ENCODE assay signal across 15 cellular contexts in the genomic region with DNA sequence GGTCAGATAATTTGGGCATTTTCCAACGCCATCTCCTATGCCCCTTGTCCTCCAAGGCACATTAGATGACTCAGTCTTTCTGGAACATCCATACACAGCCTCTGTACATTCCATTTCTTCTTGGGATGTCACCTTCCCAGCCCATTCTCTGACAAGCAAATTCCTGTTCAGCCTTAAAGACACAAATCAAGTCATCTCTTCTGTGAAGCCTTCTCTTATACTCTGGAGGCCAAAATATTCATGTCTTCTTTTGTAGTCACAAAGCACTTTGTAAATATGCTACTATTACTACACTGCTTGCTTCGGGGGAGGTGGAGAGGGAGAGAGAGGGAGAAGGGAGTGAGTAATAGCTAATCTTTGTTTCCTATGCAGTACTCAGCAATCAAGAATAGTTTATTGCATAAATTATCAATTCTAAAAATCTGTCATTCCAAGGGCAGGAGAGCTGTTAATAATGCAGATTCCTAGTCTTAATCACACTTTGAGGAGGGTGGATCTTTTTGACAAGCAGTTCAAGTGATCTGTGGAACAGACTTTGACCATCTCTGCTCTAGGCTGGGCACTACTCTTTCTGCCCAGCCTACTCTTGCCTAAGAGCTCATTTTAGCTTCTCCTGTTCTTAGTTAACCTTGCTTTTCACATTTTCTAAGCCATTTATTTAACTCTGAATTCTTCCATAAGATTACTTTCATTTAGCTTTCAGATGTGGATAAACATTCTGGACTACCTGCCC. TPM values are rescaled to one million over a fixed set of nuclear protein-coding genes. Genes with fewer than 3 reads are reported as not detected.
DNase-seq lines count a peak whose midpoint lies in the region; FAIRE-seq and TF ChIP-seq lines count a peak whose summit lies in the region.
"Had no signal": no experiment of that assay in that cellular context is flagged by ENCODE, and none has a peak within 500 bp of the region (broad histone marks: within the 10 kb centered on the region; RNA-seq: fewer than 3 reads in every experiment).

No MANE protein-coding gene starts in this region.

- H3K79me2 ChIP-seq in mammary epithelial cell (ENCODE audit: insufficient read depth, low read length) = no peaks in the 10 kb centered on the region
- H3K79me2 ChIP-seq in keratinocyte (ENCODE audit: control insufficient read depth, insufficient read depth, low read length) = no peaks in the 10 kb centered on the region

- H3K4me2 ChIP-seq in mammary epithelial cell (ENCODE audit: insufficient read depth, low read depth, low read length) (peak overlapping the region; percentile 17), keratinocyte (ENCODE audit: control insufficient read depth, extremely low read depth, insufficient read depth, low read depth, low read length) (no peak overlapping the region)
- H3K4me2 ChIP-seq: A549 had no signal

- H3K4me1 ChIP-seq in mammary epithelial cell (ENCODE audit: insufficient read depth, low read length) (peaks cover 9% of the 10 kb centered on the region), keratinocyte (ENCODE audit: control insufficient read depth, extremely low read depth, insufficient read depth, low read length) (peaks cover 10% of the 10 kb centered on the region)
- H3K4me1 ChIP-seq: A549, Caco-2, lower lobe of right lung had no signal

- 6% methylated on average over 2 of the region's 2 CpGs for WGBS in mammary epithelial cell (ENCODE audit: low coverage, missing lambda C conversion rate)

- in situ Hi-C loops in mammary epithelial cell (cut with MboI; ENCODE audit: low sequenced_read_pairs in 2 of 2) = no loop called here

- H2AFZ ChIP-seq in mammary epithelial cell (ENCODE audit: low read depth, low read length) (no peak overlapping the region), keratinocyte (ENCODE audit: control insufficient read depth, low read length) (no peak overlapping the region)

- TF ChIP-seq CTCF in AG04449 (IDR thresholded peaks at IDR 0.05; ENCODE audit: insufficient read depth, low read length, missing control alignments) (no peak), mammary epithelial cell (conservative IDR thresholded peaks at IDR 0.05 in 1 of 2, IDR thresholded peaks at IDR 0.05 in 1 of 2; ENCODE audit: extremely low read depth in 1 of 2, insufficient read depth in 1 of 2, low read depth in 1 of 2, low read length in 2 of 2) (no peak), keratinocyte (optimal IDR thresholded peaks at IDR 0.05 in 1 of 3, IDR thresholded peaks at IDR 0.05 in 1 of 3, conservative IDR thresholded peaks at IDR 0.05 in 1 of 3; ENCODE audit: extremely low read depth in 1 of 3, insufficient read depth in 2 of 3, low read length in 3 of 3) (no peak)

- H3K4me3 ChIP-seq in AG04449 (ENCODE audit: low read depth, low read length) (no peak overlapping the region), mammary epithelial cell (replicated peaks in 1 of 3; ENCODE audit: insufficient read depth in 1 of 3, low read depth in 2 of 3, low read length in 3 of 3) (no peak overlapping the region), keratinocyte (ENCODE audit: control insufficient read depth in 2 of 3, extremely low read depth in 1 of 3, insufficient read depth in 2 of 3, low read depth in 1 of 3, low read length in 3 of 3) (no peak overlapping the region)
- H3K4me3 ChIP-seq: A549, lower lobe of right lung had no signal

- H4K20me1 ChIP-seq in mammary epithelial cell (ENCODE audit: insufficient read depth, low read length) (no peaks in the 10 kb centered on the region), keratinocyte (ENCODE audit: control insufficient read depth, extremely low read depth, insufficient read depth, low read length) (no peaks in the 10 kb centered on the region)

- DNase-seq in AG04449 (ENCODE audit: low read depth, low spot score) (peak; percentile 26), HS-5 (ENCODE audit: low read depth) (peak; percentile 19), mammary epithelial cell (peak; percentile 41), keratinocyte (ENCODE audit: low read depth, low spot score) (peak; percentile 2), DMS 273 treated with DMSO at 0.1 percent for 48 hours (lab: John Stamatoyannopoulos, UW) (no peak), HuH-7.5 (ENCODE audit: low spot score) (no peak), NCI-H345 treated with DMSO at 0.1 percent for 48 hours (lab: John Stamatoyannopoulos, UW; ENCODE audit: unreplicated experiment) (no peak), GM12892 (ENCODE audit: insufficient read length) (no peak)
- DNase-seq: activated CD4-positive, alpha-beta T cell treated with anti-CD3 and anti-CD28 coated beads for 4 hours; Caco-2; cerebellar nuclear complex; hippocampal formation; lower lobe of right lung; SHP77 treated with DMSO at 0.1 percent for 48 hours had no signal

- no peaks in the 10 kb centered on the region for H3K36me3 ChIP-seq in mammary epithelial cell (ENCODE audit: insufficient read depth, low read length)
- H3K36me3 ChIP-seq in keratinocyte (ENCODE audit: control insufficient read depth in 2 of 2, extremely low read depth in 1 of 2, insufficient read depth in 2 of 2, low read length in 2 of 2) = no peaks in the 10 kb centered on the region
- H3K36me3 ChIP-seq: lower lobe of right lung had no signal

- intact Hi-C loops in mammary epithelial cell (cut with micrococcal nuclease) = no loop called here

- dilution Hi-C loops in mammary epithelial cell (cut with HindIII; ENCODE audit: low sequenced_read_pairs) (no loop called here), keratinocyte (cut with MboI; ENCODE audit: extremely low pct_ligation_motif_present, low sequenced_read_pairs) (no loop called here)

- POLR2A ChIA-PET in AG04449 (lab: Yijun Ruan, JAX) = no interaction called here

- H3K9me1 ChIP-seq in keratinocyte (ENCODE audit: control insufficient read depth, extremely low read depth, insufficient read depth, low read length) = no peaks in the 10 kb centered on the region

- H3K27me3 ChIP-seq in mammary epithelial cell (ENCODE audit: insufficient read depth, low read length) = no peaks in the 10 kb centered on the region
- H3K27me3 ChIP-seq in keratinocyte (ENCODE audit: control insufficient read depth, extremely low read depth, insufficient read depth, low read length) = no peaks in the 10 kb centered on the region

- no peak overlapping the region for H3K27ac ChIP-seq in mammary epithelial cell (ENCODE audit: insufficient read depth, low read depth, low read length)
- H3K27ac ChIP-seq in keratinocyte (ENCODE audit: control insufficient read depth, insufficient read depth, low read length) = no peak overlapping the region
- H3K27ac ChIP-seq: A549, lower lobe of right lung had no signal

- CTCF ChIA-PET in AG04449 (lab: Yijun Ruan, JAX) (no interaction called here), mammary epithelial cell (lab: Charles Lee; ENCODE audit: low non-redundant PET) (no interaction called here)

- H3K9me3 ChIP-seq in mammary epithelial cell (replicated peaks; ENCODE audit: insufficient read depth, low read length) (no peaks in the 10 kb centered on the region), keratinocyte (ENCODE audit: control insufficient read depth, low read depth, low read length) (no peaks in the 10 kb centered on the region)
- H3K9me3 ChIP-seq: Caco-2 had no signal

- peak; percentile 78 for FAIRE-seq in keratinocyte (lab: Jason Lieb, UNC)
- no peak for FAIRE-seq in GM12892 (lab: Jason Lieb, UNC)
- FAIRE-seq: A549 had no signal

- BruUV-seq in mammary epithelial cell (replicated peaks; lab: Mats Ljungman, UMichigan) = no TSS peak

- TF ChIP-seq POLR2A in GM12892 (IDR thresholded peaks at IDR 0.05; ENCODE audit: low read depth, low read length) = no peak

- H3K9ac ChIP-seq in mammary epithelial cell (ENCODE audit: insufficient read depth, low read length) = no peak overlapping the region
- no peak overlapping the region for H3K9ac ChIP-seq in keratinocyte (ENCODE audit: control insufficient read depth, extremely low read depth, insufficient read depth, low read length)

RNA-seq across cellular contexts. Expression of gene KCNMB4, which starts 27.9 kb away (rescaled TPM):
- 1 to 10 TPM in 1 of 2 donors, under 1 TPM in 1; 0.28 to 1.0 TPM for total RNA-seq in mammary epithelial cell
- polyA plus RNA-seq in mammary epithelial cell (0.83 TPM), keratinocyte (0.42 to 1.5 TPM (median 0.77 TPM) in 3 replicates)
- polyA minus RNA-seq in mammary epithelial cell (0.98 TPM), keratinocyte (0.20 to 0.92 TPM (median 0.48 TPM) in 3 replicates)
- 0.24 TPM for polyA plus RNA-seq in keratinocyte (2011; ENCODE audit: low read depth)
- 0.94 and 1.0 TPM in 2 replicates for polyA plus RNA-seq in keratinocyte (2011; cell fraction: cytosol; rRNA removed)
- 0.64 and 1.1 TPM in 2 replicates for polyA plus RNA-seq in keratinocyte (2011; cell fraction: nucleus; rRNA removed)
- polyA plus RNA-seq in keratinocyte (2012; ENCODE audit: low replicate concordance) = 0.42 and 0.65 TPM in 2 replicates
- polyA minus RNA-seq in keratinocyte (2011; cell fraction: cytosol; rRNA and poly(A)+ RNA removed) = 1.2 TPM
- 0.42 and 0.78 TPM in 2 replicates for polyA minus RNA-seq in keratinocyte (2011; cell fraction: nucleus; rRNA and poly(A)+ RNA removed)
- polyA plus RNA-seq in GM12892 (2012; ENCODE audit: missing spikeins) = 0.06 TPM

Comparison
In these comparisons a context has a peak if more than half of its experiments do, and no peak if none do; other contexts are left out.
1. DNase-seq: peak in AG04449 (single experiment), HS-5 (single experiment), mammary epithelial cell (single experiment) and keratinocyte (single experiment); none in DMS 273 treated with DMSO at 0.1 percent for 48 hours (single experiment), HuH-7.5 (single experiment), NCI-H345 treated with DMSO at 0.1 percent for 48 hours (single experiment) and GM12892 (single experiment).